In the genomic region with DNA sequence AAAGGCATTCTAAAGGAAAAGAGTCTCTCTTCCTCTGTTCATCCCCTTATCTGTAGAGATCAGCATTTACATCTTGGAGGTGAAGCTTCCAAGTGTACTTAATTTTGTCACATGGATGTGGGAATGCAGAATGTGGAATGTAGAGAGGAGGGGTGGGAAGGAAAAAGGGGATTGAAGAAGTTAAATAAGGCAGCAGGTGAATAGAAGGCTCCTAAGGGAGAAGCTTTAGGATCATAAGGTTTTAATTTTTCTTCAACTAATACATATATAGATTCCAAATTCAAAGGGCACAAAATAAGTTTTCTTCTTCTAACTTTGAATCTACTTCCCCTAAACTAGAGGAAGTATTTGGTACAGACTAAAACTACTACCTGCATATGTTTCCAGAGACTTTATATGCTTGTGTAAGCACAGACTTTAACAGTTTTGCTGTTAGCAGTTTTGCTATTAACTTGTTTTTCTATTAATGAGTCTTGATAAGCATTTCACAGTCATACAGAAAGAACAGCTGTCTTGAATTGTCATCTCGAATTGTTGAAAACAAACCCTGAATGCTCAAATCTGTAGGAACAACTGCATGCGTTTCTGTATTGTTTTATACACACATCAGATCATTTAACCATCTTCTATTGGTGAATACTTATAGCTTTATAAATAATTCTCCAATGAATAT, we compare ENCODE assay signal across 17 cellular contexts.
"Had no signal": no experiment of that assay in that cellular context is flagged by ENCODE, and none has a peak within 500 bp of the region (broad histone marks: within the 10 kb centered on the region; RNA-seq: fewer than 3 reads in every experiment).

No MANE protein-coding gene starts in this region.

- H3K9ac ChIP-seq: neural progenitor cell had no signal

- H2AFZ ChIP-seq: neural progenitor cell had no signal

- H3K4me1 ChIP-seq: ascending aorta, breast epithelium, neural progenitor cell had no signal

- H3K4me2 ChIP-seq: neural progenitor cell had no signal

- ATAC-seq: activated CD8-positive, alpha-beta memory T cell treated with anti-CD3 and anti-CD28 coated beads, Interleukin-2, amount 10 ng/mL, durations not matched to agents 7 days and 5 days; effector memory CD8-positive, alpha-beta T cell; heart left ventricle; left cardiac atrium; lower lobe of right lung had no signal

- H3K36me3 Mint-ChIP-seq: mesothelial cell of epicardium, neural progenitor cell had no signal

- H3K36me3 ChIP-seq: neural progenitor cell had no signal

- H3K4me3 Mint-ChIP-seq: activated CD4-positive, alpha-beta memory T cell treated with anti-CD3 and anti-CD28 coated beads for 36 hours; activated CD8-positive, alpha-beta memory T cell treated with anti-CD3 and anti-CD28 coated beads, Interleukin-2, amount 10 ng/mL, durations not matched to agents 7 days and 5 days; activated T-helper 1 cell treated with anti-CD3 and anti-CD28 coated beads, Interleukin-12 subunit alpha, Interleukin-12 subunit beta, Interleukin-2, Interleukin-4 antibody, amounts not matched to agents 30 ng/mL and 10 ng/mL and 1 ng/mL, durations not matched to agents 14 hours and 24 hours and 36 hours; dendritic cell treated with granulocyte-macrophage colony-stimulating factor and Interleukin-4, amounts not matched to agents 40 ng/mL and 50 ng/mL, for 4 days; mesothelial cell of epicardium; neural progenitor cell had no signal

- H3K9me3 Mint-ChIP-seq: activated CD4-positive, alpha-beta memory T cell treated with anti-CD3 and anti-CD28 coated beads for 36 hours; activated T-helper 1 cell treated with anti-CD3 and anti-CD28 coated beads, Interleukin-12 subunit alpha, Interleukin-12 subunit beta, Interleukin-2, Interleukin-4 antibody, amounts not matched to agents 30 ng/mL and 10 ng/mL and 1 ng/mL, durations not matched to agents 14 hours and 24 hours and 36 hours; dendritic cell treated with granulocyte-macrophage colony-stimulating factor and Interleukin-4, amounts not matched to agents 40 ng/mL and 50 ng/mL, for 4 days; effector memory CD8-positive, alpha-beta T cell; mesothelial cell of epicardium; neural progenitor cell had no signal

- H3K27me3 ChIP-seq: ascending aorta, breast epithelium, heart left ventricle, neural progenitor cell, sigmoid colon, spleen, thyroid gland had no signal

- H3K27ac Mint-ChIP-seq: activated CD8-positive, alpha-beta memory T cell treated with anti-CD3 and anti-CD28 coated beads, Interleukin-2, amount 10 ng/mL, durations not matched to agents 7 days and 5 days; activated T-helper 1 cell treated with anti-CD3 and anti-CD28 coated beads, Interleukin-12 subunit alpha, Interleukin-12 subunit beta, Interleukin-2, Interleukin-4 antibody, amounts not matched to agents 30 ng/mL and 10 ng/mL and 1 ng/mL, durations not matched to agents 14 hours and 24 hours and 36 hours; dendritic cell treated with granulocyte-macrophage colony-stimulating factor and Interleukin-4, amounts not matched to agents 40 ng/mL and 50 ng/mL, for 4 days; mesothelial cell of epicardium; neural progenitor cell had no signal

- H3K27me3 Mint-ChIP-seq: activated CD4-positive, alpha-beta memory T cell treated with anti-CD3 and anti-CD28 coated beads for 36 hours; activated CD8-positive, alpha-beta memory T cell treated with anti-CD3 and anti-CD28 coated beads, Interleukin-2, amount 10 ng/mL, durations not matched to agents 7 days and 5 days; dendritic cell treated with granulocyte-macrophage colony-stimulating factor and Interleukin-4, amounts not matched to agents 40 ng/mL and 50 ng/mL, for 4 days; effector memory CD8-positive, alpha-beta T cell had no signal

- H3K4me3 ChIP-seq: ascending aorta, breast epithelium, heart left ventricle, lower lobe of right lung, neural progenitor cell, sigmoid colon, spleen, thyroid gland had no signal

- H3K4me1 Mint-ChIP-seq: neural progenitor cell had no signal

- H3K27ac ChIP-seq: ascending aorta, breast epithelium, heart left ventricle, lower lobe of right lung, neural progenitor cell, sigmoid colon, thyroid gland had no signal

- DNase-seq: activated CD4-positive, alpha-beta memory T cell treated with anti-CD3 and anti-CD28 coated beads for 36 hours; activated CD8-positive, alpha-beta memory T cell treated with anti-CD3 and anti-CD28 coated beads, Interleukin-2, amount 10 ng/mL, durations not matched to agents 7 days and 5 days; activated naive CD4-positive, alpha-beta T cell; effector memory CD8-positive, alpha-beta T cell; foreskin melanocyte; heart left ventricle; left cardiac atrium; lower lobe of right lung; sigmoid colon; spleen; thyroid gland had no signal
